ENCODE assay signal across 24 cellular contexts in the genomic region with DNA sequence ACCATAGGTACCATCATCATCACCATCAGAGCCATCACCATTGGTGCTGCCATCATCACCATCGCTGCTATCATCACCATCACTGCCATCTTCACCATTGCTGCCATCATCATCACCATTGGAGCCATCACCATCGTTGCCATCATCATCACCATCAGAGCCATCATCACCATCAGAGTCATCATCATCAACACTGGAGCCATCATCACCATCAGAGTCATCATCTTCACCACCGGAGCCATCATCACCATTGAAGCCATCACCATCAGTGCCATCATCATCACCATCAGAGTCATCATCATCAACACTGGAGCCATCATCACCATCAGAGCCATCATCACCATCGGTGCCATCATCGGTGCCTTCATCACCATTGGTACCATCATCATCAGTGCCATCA.
DNase-seq lines count a peak whose midpoint lies in the region; ATAC-seq, FAIRE-seq and TF ChIP-seq lines count a peak whose summit lies in the region.
"Had no signal": no experiment of that assay in that cellular context is flagged by ENCODE, and none has a peak within 500 bp of the region (broad histone marks: within the 10 kb centered on the region; RNA-seq: fewer than 3 reads in every experiment).

No MANE protein-coding gene starts in this region.

- TF ChIP-seq POLR2A in HepG2 (IDR thresholded peaks at IDR 0.05; ENCODE audit: insufficient read depth in 1 of 2, low read depth in 2 of 2, low read length in 2 of 2), result no peak
- TF ChIP-seq POLR2A in right lobe of liver (IDR thresholded peaks at IDR 0.05), result no peak

- H3K27me3 Mint-ChIP-seq in GM23338 (ENCODE audit: insufficient read depth, low read depth, poor library complexity), result peaks cover 4% of the 10 kb centered on the region
- H3K27me3 Mint-ChIP-seq: CD4-positive, CD25-positive, alpha-beta regulatory T cell had no signal

- no peaks in the 10 kb centered on the region for H3F3A ChIP-seq in GM23338 (replicated peaks; ENCODE audit: low read depth)

- no peaks in the 10 kb centered on the region for H3K9me2 ChIP-seq in GM23338 (ENCODE audit: insufficient read depth)

- no peak for TF ChIP-seq CTCF in HepG2 (CRISPR knock-in tag; IDR thresholded peaks at IDR 0.05)
- no peak for TF ChIP-seq CTCF in right lobe of liver (IDR thresholded peaks at IDR 0.05)
- TF ChIP-seq CTCF in RWPE2 (IDR thresholded peaks at IDR 0.05; ENCODE audit: poor library complexity, severe bottlenecking), result no peak
- TF ChIP-seq CTCF in kidney (IDR thresholded peaks at IDR 0.05; ENCODE audit: borderline replicate concordance, extremely low read depth, insufficient read depth), result no peak
- TF ChIP-seq CTCF in GM23338 (conservative IDR thresholded peaks at IDR 0.05; ENCODE audit: low read depth in 2 of 2), result no peak

- no peaks in the 10 kb centered on the region for H3K36me3 Mint-ChIP-seq in GM23338 (ENCODE audit: low read depth)
- H3K36me3 Mint-ChIP-seq: CD4-positive, CD25-positive, alpha-beta regulatory T cell; CD8-positive, alpha-beta T cell had no signal

- WGBS in HepG2 (ENCODE audit: low lambda C conversion rate), result 31% methylated on average over 5 of the region's 5 CpGs
- WGBS in right lobe of liver (ENCODE audit: insufficient coverage, low coverage, low lambda C conversion rate, missing lambda C conversion rate), result 78% methylated on average over 5 of the region's 5 CpGs

- intact Hi-C loops in HepG2 (cut with micrococcal nuclease; ENCODE audit: unreplicated experiment), result no loop called here
- intact Hi-C loops in right lobe of liver (cut with DNase I), result no loop called here
- intact Hi-C loops in kidney (cut with DNase I), result no loop called here

- H3K4me3 Mint-ChIP-seq in GM23338, result no peak overlapping the region
- H3K4me3 Mint-ChIP-seq: CD4-positive, CD25-positive, alpha-beta regulatory T cell; CD8-positive, alpha-beta T cell had no signal

- H3K27me3 ChIP-seq in HepG2 (ENCODE audit: control insufficient read depth in 1 of 2, insufficient read depth in 2 of 2, low read length in 2 of 2), result peaks cover 8 to 45% of the 10 kb centered on the region in 2 experiments; a peak in 4 of 5 replicates
- no peaks in the 10 kb centered on the region for H3K27me3 ChIP-seq in right lobe of liver
- no peaks in the 10 kb centered on the region for H3K27me3 ChIP-seq in RWPE2 (ENCODE audit: insufficient read depth, poor library complexity, severe bottlenecking)
- H3K27me3 ChIP-seq in GM23338 (ENCODE audit: insufficient read depth), result no peaks in the 10 kb centered on the region
- H3K27me3 ChIP-seq: BE2C had no signal

- ATAC-seq in HepG2, result no peak
- ATAC-seq in right lobe of liver, result no peak
- no peak for ATAC-seq in RWPE2 (ENCODE audit: low read depth)
- no peak for ATAC-seq in GM23338
- ATAC-seq: A549; CD8-positive, alpha-beta T cell; GM12878 had no signal

- H3K36me3 ChIP-seq in HepG2 (replicated peaks in 1 of 2; ENCODE audit: control insufficient read depth in 1 of 2, insufficient read depth in 2 of 2, low read length in 2 of 2), result no peaks in the 10 kb centered on the region
- H3K36me3 ChIP-seq in right lobe of liver, result no peaks in the 10 kb centered on the region
- H3K36me3 ChIP-seq in RWPE2 (ENCODE audit: low read depth), result no peaks in the 10 kb centered on the region
- no peaks in the 10 kb centered on the region for H3K36me3 ChIP-seq in kidney (ENCODE audit: control insufficient read depth in 1 of 2, insufficient read depth in 2 of 2, low read length in 2 of 2)
- no peaks in the 10 kb centered on the region for H3K36me3 ChIP-seq in GM23338 (ENCODE audit: insufficient read depth)
- H3K36me3 ChIP-seq: BE2C had no signal

- DNase-seq in HepG2 (ENCODE audit: low spot score) (no peak), right lobe of liver (no peak), RWPE2 (ENCODE audit: low spot score) (peak; percentile 42), kidney (peak; percentile 6), urothelium cell line (ENCODE audit: low spot score) (no peak), GM23338 (ENCODE audit: low spot score) (no peak), T1000 (lab: John Stamatoyannopoulos, UW) (no peak), NCI-H2227 treated with DMSO at 0.1 percent for 48 hours (lab: John Stamatoyannopoulos, UW) (no peak)
- DNase-seq: 8988T; ACHN; AML-193; BE2C; C1 segment of cervical spinal cord; Caco-2; CD4-positive, CD25-positive, alpha-beta regulatory T cell; CD8-positive, alpha-beta T cell; EL; GDM1; GOT3; H7; HCEC 1CT had no signal

- H2AFZ ChIP-seq in HepG2 (ENCODE audit: low read length), result no peak overlapping the region
- no peak overlapping the region for H2AFZ ChIP-seq in GM23338

- H3K27ac ChIP-seq in HepG2 (ENCODE audit: extremely low read length, insufficient read depth, low read length) (no peak overlapping the region), right lobe of liver (no peak overlapping the region), RWPE2 (ENCODE audit: poor library complexity, severe bottlenecking) (no peak overlapping the region), kidney (ENCODE audit: low read depth in 2 of 2, low read length in 2 of 2) (no peak overlapping the region), GM23338 (ENCODE audit: low read depth) (no peak overlapping the region)
- H3K27ac ChIP-seq: A549 had no signal

- H3K9me3 Mint-ChIP-seq in GM23338, result no peaks in the 10 kb centered on the region
- H3K9me3 Mint-ChIP-seq: CD8-positive, alpha-beta T cell had no signal

- CTCF ChIA-PET in HepG2 (lab: Yijun Ruan, JAX; ENCODE audit: low intra/inter-chr PET ratio, low total read pairs), result no interaction called here

- H3K27ac Mint-ChIP-seq in GM23338, result no peak overlapping the region
- H3K27ac Mint-ChIP-seq: CD4-positive, CD25-positive, alpha-beta regulatory T cell; CD8-positive, alpha-beta T cell had no signal

- in situ Hi-C loops in HepG2 (cut with HindIII; ENCODE audit: extremely low pct_ligation_motif_present, low pct_unique_long_range_greater_than_20kb), result no loop called here

- H3K4me1 ChIP-seq in HepG2 (ENCODE audit: insufficient read depth, low read length), result peaks cover 12% of the 10 kb centered on the region; the same call in 1 of the 2 replicates
- no peaks in the 10 kb centered on the region for H3K4me1 ChIP-seq in right lobe of liver
- no peaks in the 10 kb centered on the region for H3K4me1 ChIP-seq in RWPE2 (ENCODE audit: insufficient read depth, poor library complexity, severe bottlenecking)
- no peaks in the 10 kb centered on the region for H3K4me1 ChIP-seq in kidney (ENCODE audit: control insufficient read depth in 1 of 2, insufficient read depth in 1 of 2, low read depth in 1 of 2, low read length in 2 of 2)
- H3K4me1 ChIP-seq in GM23338 (ENCODE audit: insufficient read depth), result no peaks in the 10 kb centered on the region
- H3K4me1 ChIP-seq: A549, BE2C, Caco-2 had no signal

- FAIRE-seq in HepG2 (lab: Jason Lieb, UNC) (peak; percentile 44), kidney (lab: Jason Lieb, UNC) (no peak), urothelium cell line (lab: Jason Lieb, UNC) (peak; percentile 91)
- FAIRE-seq: A549, GM12878, GM19239 had no signal

- H3K4me3 ChIP-seq in HepG2 (replicated peaks in 1 of 3; ENCODE audit: insufficient read depth in 1 of 3, low read depth in 2 of 3, low read length in 3 of 3), result no peak overlapping the region
- no peak overlapping the region for H3K4me3 ChIP-seq in right lobe of liver
- no peak overlapping the region for H3K4me3 ChIP-seq in RWPE2 (ENCODE audit: severe bottlenecking)
- H3K4me3 ChIP-seq in kidney (ENCODE audit: low read length in 2 of 2), result no peak overlapping the region
- no peak overlapping the region for H3K4me3 ChIP-seq in GM23338
- H3K4me3 ChIP-seq: A549, GM12878 had no signal

- H3K79me2 ChIP-seq in HepG2 (ENCODE audit: insufficient read depth, low read length) (no peaks in the 10 kb centered on the region), GM23338 (replicated peaks; ENCODE audit: insufficient read depth) (no peaks in the 10 kb centered on the region)

- H4K20me1 ChIP-seq in HepG2 (ENCODE audit: insufficient read depth, low read length), result no peaks in the 10 kb centered on the region; the same call in 1 of the 2 replicates
- H4K20me1 ChIP-seq in GM23338 (replicated peaks; ENCODE audit: insufficient read depth), result no peaks in the 10 kb centered on the region

- no peak for TF ChIP-seq EP300 in HepG2 (IDR thresholded peaks at IDR 0.05; ENCODE audit: low read depth in 2 of 2, low read length in 2 of 2)
- TF ChIP-seq EP300 in HepG2 (CRISPR knock-in tag; IDR thresholded peaks at IDR 0.05; ENCODE audit: borderline replicate concordance), result no peak

- peaks cover 8% of the 10 kb centered on the region; the same call in 1 of the 2 replicates for H3K9me3 ChIP-seq in HepG2 (ENCODE audit: low read length)
- H3K9me3 ChIP-seq in right lobe of liver, result no peaks in the 10 kb centered on the region
- H3K9me3 ChIP-seq in RWPE2 (ENCODE audit: severe bottlenecking), result no peaks in the 10 kb centered on the region
- no peaks in the 10 kb centered on the region for H3K9me3 ChIP-seq in kidney (ENCODE audit: control insufficient read depth in 1 of 2, low read length in 2 of 2)
- H3K9me3 ChIP-seq: A549, BE2C, Caco-2 had no signal

- no TSS peak for BruUV-seq in HepG2 (replicated peaks; lab: Mats Ljungman, UMichigan)

- H3K4me2 ChIP-seq in HepG2 (ENCODE audit: low read depth, low read length) (no peak overlapping the region), GM23338 (no peak overlapping the region)
- H3K4me2 ChIP-seq: A549 had no signal

- H3K4me1 Mint-ChIP-seq in GM23338, result peaks cover 11% of the 10 kb centered on the region; the same call in 2 of the 3 replicates

- no peak for TF ChIP-seq RAD21 in HepG2 (CRISPR knock-in tag; IDR thresholded peaks at IDR 0.05)

- POLR2A ChIA-PET in HepG2 (lab: Yijun Ruan, JAX), result no interaction called here

- H3K9ac ChIP-seq in HepG2 (ENCODE audit: insufficient read depth, low read depth, low read length) (no peak overlapping the region), kidney (ENCODE audit: low read length in 2 of 2) (no peak overlapping the region)

TF ChIP-seq in GM23338, 12 proteins besides CTCF, POLR2A, EP300 and RAD21 (continues in another document):
- TF ChIP-seq EZH2 (IDR thresholded peaks at IDR 0.05; ENCODE audit: low read depth, unreplicated experiment), result no peak
- no peak for TF ChIP-seq STAT1 (IDR thresholded peaks at IDR 0.05; ENCODE audit: unreplicated experiment)

Comparison
In these comparisons a context has a peak if more than half of its experiments do, and no peak if none do; other contexts are left out.
1. DNase-seq: peak in RWPE2 (single experiment) and kidney (single experiment); none in HepG2 (single experiment), right lobe of liver (0 of 3), urothelium cell line (single experiment), GM23338 (single experiment), T1000 (single experiment) and NCI-H2227 treated with DMSO at 0.1 percent for 48 hours (single experiment).